Comparison of ENCODE assay signal across 9 cellular contexts in the genomic region with DNA sequence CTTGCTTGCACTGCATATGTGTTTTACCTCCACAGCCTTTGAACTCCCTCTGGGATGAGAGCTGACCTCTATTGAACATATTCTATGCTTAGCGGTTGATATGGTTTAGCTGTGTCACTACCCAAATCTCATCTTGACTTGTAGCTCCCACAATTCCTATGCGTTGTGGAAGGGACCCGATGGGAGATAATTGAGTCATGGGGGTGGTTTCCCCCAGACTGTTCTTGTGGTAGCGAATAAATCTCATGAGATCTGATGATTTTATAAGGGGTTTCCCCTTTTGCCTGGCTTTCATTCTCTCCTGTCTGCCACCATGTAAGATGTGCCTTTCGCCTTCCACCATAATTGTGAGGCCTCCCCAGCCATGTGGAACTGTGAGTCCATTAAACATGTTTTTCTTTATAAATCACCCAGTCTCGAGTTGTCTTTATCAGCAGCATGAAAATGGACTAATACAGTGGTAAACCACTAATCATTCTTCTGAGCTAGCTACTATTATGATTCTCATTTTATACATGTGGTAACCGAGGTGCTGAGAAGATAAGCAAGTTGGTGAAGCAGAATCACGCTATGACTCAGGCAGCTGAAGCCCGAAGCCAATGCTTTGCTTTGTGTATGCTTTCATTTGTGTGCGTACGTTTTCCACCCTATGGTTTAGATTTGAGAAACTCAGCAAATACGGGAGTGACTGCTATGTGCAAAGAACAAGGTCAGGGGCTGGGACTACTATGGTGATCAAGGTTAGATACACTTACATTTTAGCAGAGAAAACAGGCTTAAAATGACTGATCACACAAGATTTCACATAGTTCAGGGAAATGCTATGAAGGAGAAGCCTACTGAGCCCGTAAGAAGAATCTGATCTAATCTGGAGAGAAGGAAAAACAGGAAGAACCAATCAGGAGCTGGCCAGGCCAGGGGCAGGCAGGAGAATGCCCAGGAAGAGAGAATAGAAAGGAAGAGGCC.
DNase-seq lines count a peak whose midpoint lies in the region; ATAC-seq, FAIRE-seq and TF ChIP-seq lines count a peak whose summit lies in the region.
"Had no signal": no experiment of that assay in that cellular context is flagged by ENCODE, and none has a peak within 500 bp of the region (broad histone marks: within the 10 kb centered on the region; RNA-seq: fewer than 3 reads in every experiment).

No MANE protein-coding gene starts in this region.

- no peak overlapping the region for H2AFZ ChIP-seq in astrocyte (ENCODE audit: low read depth, low read length)

- intact Hi-C loops in posterior vena cava (cut with DNase I): no loop called here

- H3K27ac Mint-ChIP-seq in astrocyte (ENCODE audit: unreplicated experiment) (no peak overlapping the region), endothelial cell (ENCODE audit: unreplicated experiment) (no peak overlapping the region)

- H3K4me3 Mint-ChIP-seq in astrocyte (ENCODE audit: unreplicated experiment): no peak overlapping the region
- no peak overlapping the region for H3K4me3 Mint-ChIP-seq in endothelial cell (ENCODE audit: unreplicated experiment)

- H3K4me1 Mint-ChIP-seq in astrocyte (ENCODE audit: low read depth, unreplicated experiment) (peaks cover 7% of the 10 kb centered on the region), endothelial cell (ENCODE audit: unreplicated experiment) (peaks cover 22% of the 10 kb centered on the region)

- H3K27ac ChIP-seq in astrocyte (ENCODE audit: low read depth, low read length): peak overlapping the region; percentile 70

- H3K4me3 ChIP-seq in astrocyte (ENCODE audit: insufficient read depth, low read depth, low read length): peak overlapping the region; percentile 20

- peak; percentile 98 for ATAC-seq in GM21528 (IDR thresholded peaks at IDR 0.05; ENCODE audit: low FRiP score, unreplicated experiment)

- TF ChIP-seq CTCF in astrocyte (IDR thresholded peaks at IDR 0.05; ENCODE audit: insufficient read depth, low read depth, low read length) (no peak), endothelial cell (IDR thresholded peaks at IDR 0.05; ENCODE audit: unreplicated experiment) (no peak)

- H3K36me3 Mint-ChIP-seq in astrocyte (ENCODE audit: low read depth, unreplicated experiment) (peaks cover 6% of the 10 kb centered on the region), endothelial cell (ENCODE audit: low read depth, unreplicated experiment) (peaks cover 6% of the 10 kb centered on the region)

- no peaks in the 10 kb centered on the region for H3K79me2 ChIP-seq in astrocyte (ENCODE audit: insufficient read depth, low read length)

- H3K36me3 ChIP-seq in astrocyte (ENCODE audit: insufficient read depth, low read length): peaks cover 22% of the 10 kb centered on the region

- peaks cover 9% of the 10 kb centered on the region for H3K4me1 ChIP-seq in astrocyte (ENCODE audit: insufficient read depth, low read length)

- H3K27me3 Mint-ChIP-seq in astrocyte (ENCODE audit: low read depth, unreplicated experiment): no peaks in the 10 kb centered on the region
- H3K27me3 Mint-ChIP-seq in endothelial cell (ENCODE audit: unreplicated experiment): peaks cover 3% of the 10 kb centered on the region

- no peaks in the 10 kb centered on the region for H3K9me3 ChIP-seq in astrocyte (ENCODE audit: insufficient read depth, low read depth, low read length)

- H3K4me2 ChIP-seq in astrocyte (ENCODE audit: low read length): peak overlapping the region; percentile 77

- H3K9me3 Mint-ChIP-seq in astrocyte (ENCODE audit: unreplicated experiment) (no peaks in the 10 kb centered on the region), endothelial cell (ENCODE audit: unreplicated experiment) (no peaks in the 10 kb centered on the region)

- H4K20me1 ChIP-seq in astrocyte (ENCODE audit: insufficient read depth, low read length): peaks cover 3% of the 10 kb centered on the region

- FAIRE-seq in astrocyte (lab: Jason Lieb, UNC): peak; percentile 43
- FAIRE-seq: bronchial epithelial cell had no signal

- H3K27me3 ChIP-seq in astrocyte (ENCODE audit: insufficient read depth, low read length): no peaks in the 10 kb centered on the region

- DNase-seq in Daoy (ENCODE audit: low read depth) (peak; percentile 68), NCI-H226 (peak; percentile 95), astrocyte (ENCODE audit: low read depth) (peak; percentile 97), ureter (ENCODE audit: low spot score) (no peak), posterior vena cava (ENCODE audit: low spot score) (no peak), endothelial cell (ENCODE audit: low spot score) (no peak)
- DNase-seq in stimulated activated CD4-positive, alpha-beta T cell treated with anti-CD3 and anti-CD28 coated beads, Interleukin-12 subunit alpha, Interleukin-12 subunit beta, amount 100 ng/mL, for 4 hours: peak; percentile 46

- peak overlapping the region; percentile 63 for H3K9ac ChIP-seq in astrocyte (ENCODE audit: low read length)

Comparison
In these comparisons a context has a peak if more than half of its experiments do, and no peak if none do; other contexts are left out.
1. DNase-seq: peak in Daoy (single experiment), NCI-H226 (single experiment), astrocyte (single experiment) and stimulated activated CD4-positive, alpha-beta T cell treated with anti-CD3 and anti-CD28 coated beads, Interleukin-12 subunit alpha, Interleukin-12 subunit beta, amount 100 ng/mL, for 4 hours (single experiment); none in ureter (single experiment), posterior vena cava (single experiment) and endothelial cell (single experiment).